Comparison of ENCODE assay signal across 8 cellular contexts in genomic region chr11:58905141-58905715, GRCh38. TPM values are rescaled to one million over a fixed set of nuclear protein-coding genes. Genes with fewer than 3 reads are reported as not detected.
DNase-seq lines count a peak whose midpoint lies in the region; ATAC-seq lines count a peak whose summit lies in the region.

No MANE protein-coding gene starts in this region.

- H3K27ac Mint-ChIP-seq in activated T-cell treated with anti-CD3 and anti-CD28 coated beads, Interleukin-2, amount 50 U/mL, for 72 hours = no peak overlapping the region

- peak overlapping the region in 1 of 2 donors; percentile 38 for H3K4me3 Mint-ChIP-seq in activated T-cell treated with anti-CD3 and anti-CD28 coated beads, Interleukin-2, amount 50 U/mL, for 72 hours

- no peaks in the 10 kb centered on the region for H3K27me3 ChIP-seq in adipocyte (replicated peaks; ENCODE audit: control insufficient read depth, insufficient read depth, low read length)
- no peaks in the 10 kb centered on the region for H3K27me3 ChIP-seq in skeletal muscle satellite cell (ENCODE audit: control insufficient read depth, insufficient read depth, low read length)

- H3K9me3 ChIP-seq in adipocyte (ENCODE audit: control insufficient read depth, low read length) (no peaks in the 10 kb centered on the region), skeletal muscle satellite cell (replicated peaks; ENCODE audit: low read length) (no peaks in the 10 kb centered on the region)

- H3K4me2 ChIP-seq in skeletal muscle satellite cell (ENCODE audit: low read length) = peak overlapping the region; percentile 81

- no peaks in the 10 kb centered on the region for H3K36me3 ChIP-seq in adipocyte (ENCODE audit: control insufficient read depth, insufficient read depth, low read length, severe bottlenecking)
- no peaks in the 10 kb centered on the region for H3K36me3 ChIP-seq in skeletal muscle satellite cell (ENCODE audit: insufficient read depth, low read length)

- DNase-seq in H4 (ENCODE audit: low spot score) (peak; percentile 56), adipocyte (ENCODE audit: low read depth) (peak; percentile 71), hepatic stellate cell (ENCODE audit: low spot score) (peak; percentile 41), CD1c-positive myeloid dendritic cell (ENCODE audit: extremely low spot score) (no peak), NCI-H1436 (lab: John Stamatoyannopoulos, UW) (no peak)
- no peak for DNase-seq in activated T-cell treated with anti-CD3 and anti-CD28 coated beads, Interleukin-2, amount 50 U/mL, for 72 hours

- no peaks in the 10 kb centered on the region for H3K9me3 Mint-ChIP-seq in activated T-cell treated with anti-CD3 and anti-CD28 coated beads, Interleukin-2, amount 50 U/mL, for 72 hours

- no peaks in the 10 kb centered on the region for H3K4me1 ChIP-seq in adipocyte (ENCODE audit: control insufficient read depth, insufficient read depth, low read length)
- peaks cover 16% of the 10 kb centered on the region for H3K4me1 ChIP-seq in skeletal muscle satellite cell (ENCODE audit: control insufficient read depth, insufficient read depth, low read length)

- peaks cover 76% of the 10 kb centered on the region for H3K27me3 Mint-ChIP-seq in activated T-cell treated with anti-CD3 and anti-CD28 coated beads, Interleukin-2, amount 50 U/mL, for 72 hours (ENCODE audit: low read depth)

- ATAC-seq in activated T-cell treated with anti-CD3 and anti-CD28 coated beads, Interleukin-2, amount 50 U/mL, for 72 hours (replicated peaks in 1 of 2) = no peak
- no peak for ATAC-seq in HG02763 (IDR thresholded peaks at IDR 0.05; ENCODE audit: unreplicated experiment)

- no peaks in the 10 kb centered on the region for H3K4me1 Mint-ChIP-seq in activated T-cell treated with anti-CD3 and anti-CD28 coated beads, Interleukin-2, amount 50 U/mL, for 72 hours (ENCODE audit: low read depth)

- peak overlapping the region; percentile 56 for H3K9ac ChIP-seq in adipocyte (ENCODE audit: low read length)
- peak overlapping the region; percentile 73 for H3K9ac ChIP-seq in skeletal muscle satellite cell (ENCODE audit: low read depth, low read length)

- H3K4me3 ChIP-seq in adipocyte (ENCODE audit: low read length) = peak overlapping the region; percentile 80
- peak overlapping the region; percentile 88 for H3K4me3 ChIP-seq in skeletal muscle satellite cell (ENCODE audit: low read length)

- H3K36me3 Mint-ChIP-seq in activated T-cell treated with anti-CD3 and anti-CD28 coated beads, Interleukin-2, amount 50 U/mL, for 72 hours (ENCODE audit: insufficient read depth in 2 of 2) = no peaks in the 10 kb centered on the region

RNA-seq across cellular contexts. Expression of gene GLYATL1, which starts 34.1 kb away (rescaled TPM):
- total RNA-seq in H4 (2014; rRNA removed; shearing (Covaris generic)) = 0.56 and 1.5 TPM in 2 replicates
- total RNA-seq in skeletal muscle satellite cell (2012; rRNA removed) = 0.66 and 0.76 TPM in 2 replicates
- under 1 TPM in 1 of 2 donors, not detected in 1; 0.24 TPM for total RNA-seq in activated T-cell treated with anti-CD3 and anti-CD28 coated beads, Interleukin-2, amount 50 U/mL, for 72 hours

Comparison
In these comparisons a context has a peak if more than half of its experiments do, and no peak if none do; other contexts are left out.
1. DNase-seq: peak in H4 (single experiment), adipocyte (single experiment) and hepatic stellate cell (single experiment); none in activated T-cell treated with anti-CD3 and anti-CD28 coated beads, Interleukin-2, amount 50 U/mL, for 72 hours (0 of 2), CD1c-positive myeloid dendritic cell (single experiment) and NCI-H1436 (single experiment).